In genomic region chr6:48472121-48472520, GRCh38 we compare ENCODE assay signal across 14 cellular contexts.
"Had no signal": no experiment of that assay in that cellular context is flagged by ENCODE, and none has a peak within 500 bp of the region (broad histone marks: within the 10 kb centered on the region; RNA-seq: fewer than 3 reads in every experiment).

No MANE protein-coding gene starts in this region.

- H3K4me1 Mint-ChIP-seq: naive thymus-derived CD4-positive, alpha-beta T cell; nephron progenitor cell had no signal

- H2AFZ ChIP-seq: parathyroid adenoma had no signal

- H3K27me3 Mint-ChIP-seq: naive thymus-derived CD4-positive, alpha-beta T cell had no signal

- H3K36me3 Mint-ChIP-seq: naive thymus-derived CD4-positive, alpha-beta T cell had no signal

- H3K27ac Mint-ChIP-seq: endodermal cell; naive thymus-derived CD4-positive, alpha-beta T cell; nephron progenitor cell had no signal

- DNase-seq: effector CD4-positive, alpha-beta T cell; endodermal cell; foreskin keratinocyte; left colon; naive thymus-derived CD4-positive, alpha-beta T cell; nephron progenitor cell; right lobe of liver; stimulated activated CD4-positive, alpha-beta T cell treated with anti-CD3 and anti-CD28 coated beads, Interleukin-2, amount 100 ng/mL, for 24 hours; stimulated activated naive CD4-positive, alpha-beta T cell treated with Interleukin-2 at 50 U/mL for 16 hours; trophoblast cell had no signal

- H3K4me3 Mint-ChIP-seq: endodermal cell; naive thymus-derived CD4-positive, alpha-beta T cell; nephron progenitor cell had no signal

- H3K9me3 ChIP-seq: prostate gland, right lobe of liver had no signal

- H3K27ac ChIP-seq: coronary artery, foreskin keratinocyte, parathyroid adenoma, prostate gland, right lobe of liver, skin epidermis had no signal

- H3K36me3 ChIP-seq: prostate gland, right lobe of liver had no signal

- H3K79me2 ChIP-seq: parathyroid adenoma had no signal

- H3K9me3 Mint-ChIP-seq: endodermal cell, nephron progenitor cell had no signal

- ATAC-seq: foreskin keratinocyte; left colon; naive thymus-derived CD4-positive, alpha-beta T cell; right lobe of liver had no signal

- H3K4me1 ChIP-seq: parathyroid adenoma, prostate gland, right lobe of liver had no signal

- H3K4me3 ChIP-seq: coronary artery, prostate gland, right lobe of liver, skin epidermis had no signal
